In genomic region chr20:31740208-31740607, GRCh38 we compare ENCODE assay signal across 1 cellular context.
TF ChIP-seq lines count a peak whose summit lies in the region.

No MANE protein-coding gene starts in this region.

TF ChIP-seq in HepG2, 621 proteins besides CTCF, POLR2A, EP300 and RAD21:
- peak; percentile 27; the same call in 1 of the 2 replicates for TF ChIP-seq CREM (IDR thresholded peaks at IDR 0.05)
- no peak for TF ChIP-seq CREM (CRISPR knock-in tag; IDR thresholded peaks at IDR 0.05)
- no peak for TF ChIP-seq ZNF616 (CRISPR knock-in tag; IDR thresholded peaks at IDR 0.05; ENCODE audit: low read depth)
- TF ChIP-seq ZNF44 (CRISPR knock-in tag; IDR thresholded peaks at IDR 0.05): 0 out of 2 replicates have a peak, but pooled peaks have one; percentile 73
- no peak for TF ChIP-seq ATF3 (CRISPR knock-in tag; IDR thresholded peaks at IDR 0.05)
- TF ChIP-seq NFE2L2 (IDR thresholded peaks at IDR 0.05; ENCODE audit: low read length): no peak
- no peak for TF ChIP-seq REL (CRISPR knock-in tag; conservative IDR thresholded peaks at IDR 0.05)
- TF ChIP-seq ATF4 (CRISPR knock-in tag; IDR thresholded peaks at IDR 0.05): peak in 1 of 2 experiments; percentile 42; a peak in 1 of 4 replicates
- TF ChIP-seq ZFP1 (CRISPR knock-in tag; IDR thresholded peaks at IDR 0.05): no peak
- TF ChIP-seq NPAS2 (CRISPR knock-in tag; IDR thresholded peaks at IDR 0.05; ENCODE audit: borderline replicate concordance): no peak
- TF ChIP-seq MED1 (CRISPR knock-in tag; IDR thresholded peaks at IDR 0.05): 0 out of 2 replicates have a peak, but pooled peaks have one; percentile 16
- 0 out of 2 replicates have a peak, but pooled peaks have one; percentile 27 for TF ChIP-seq KLF11 (CRISPR knock-in tag; IDR thresholded peaks at IDR 0.05)
- 0 out of 2 replicates have a peak, but pooled peaks have one; percentile 28 for TF ChIP-seq THRA (CRISPR knock-in tag; IDR thresholded peaks at IDR 0.05; ENCODE audit: borderline replicate concordance)
- no peak for TF ChIP-seq YEATS4 (CRISPR knock-in tag; IDR thresholded peaks at IDR 0.05; ENCODE audit: borderline replicate concordance)
- peak; percentile 66 for TF ChIP-seq CREB1 (IDR thresholded peaks at IDR 0.05)
- TF ChIP-seq CREB1 (CRISPR knock-in tag; IDR thresholded peaks at IDR 0.05): peak; percentile 74
- 0 out of 2 replicates have a peak, but pooled peaks have one; percentile 41 for TF ChIP-seq CHCHD3 (CRISPR knock-in tag; IDR thresholded peaks at IDR 0.05)
- TF ChIP-seq ZNF335 (CRISPR knock-in tag; IDR thresholded peaks at IDR 0.05): peak; percentile 27; the same call in 1 of the 2 replicates
- no peak for TF ChIP-seq NR2F6 (IDR thresholded peaks at IDR 0.05)
- TF ChIP-seq NR2F6 (CRISPR knock-in tag; IDR thresholded peaks at IDR 0.05): 0 out of 2 replicates have a peak, but pooled peaks have one; percentile 5
- no peak for TF ChIP-seq NR1H2 (CRISPR knock-in tag; IDR thresholded peaks at IDR 0.05; ENCODE audit: borderline replicate concordance, low read depth)
- peak; percentile 24; the same call in 1 of the 2 replicates for TF ChIP-seq CEBPG (CRISPR knock-in tag; IDR thresholded peaks at IDR 0.05)
- peak; percentile 45 for TF ChIP-seq RBM22 (optimal IDR thresholded peaks at IDR 0.05; ENCODE audit: low read length)
- TF ChIP-seq FOSL2 (CRISPR knock-in tag; IDR thresholded peaks at IDR 0.05): peak; percentile 36; the same call in 1 of the 2 replicates
- TF ChIP-seq ZNF124 (CRISPR knock-in tag; IDR thresholded peaks at IDR 0.05): 0 out of 2 replicates have a peak, but pooled peaks have one; percentile 58
- peak; percentile 89 for TF ChIP-seq ZBTB21 (CRISPR knock-in tag; IDR thresholded peaks at IDR 0.05)
- TF ChIP-seq PATZ1 (CRISPR knock-in tag; IDR thresholded peaks at IDR 0.05): 0 out of 2 replicates have a peak, but pooled peaks have one; percentile 18
- peak; percentile 44; the same call in 1 of the 2 replicates for TF ChIP-seq ELF1 (CRISPR knock-in tag; IDR thresholded peaks at IDR 0.05)
- TF ChIP-seq ZBTB37 (CRISPR knock-in tag; IDR thresholded peaks at IDR 0.05): 0 out of 2 replicates have a peak, but pooled peaks have one; percentile 31
- 0 out of 2 replicates have a peak, but pooled peaks have one; percentile 53 for TF ChIP-seq ZNF136 (CRISPR knock-in tag; IDR thresholded peaks at IDR 0.05; ENCODE audit: low read depth)
- 0 out of 2 replicates have a peak, but pooled peaks have one; percentile 38 for TF ChIP-seq SNAI1 (CRISPR knock-in tag; IDR thresholded peaks at IDR 0.05; ENCODE audit: borderline replicate concordance)
- no peak for TF ChIP-seq ESRRA (CRISPR knock-in tag; IDR thresholded peaks at IDR 0.05; ENCODE audit: low read depth)
- TF ChIP-seq GATAD2A (CRISPR knock-in tag; IDR thresholded peaks at IDR 0.05): 0 out of 2 replicates have a peak, but pooled peaks have one; percentile 12
- TF ChIP-seq ATF1 (CRISPR knock-in tag; IDR thresholded peaks at IDR 0.05): peak; percentile 44
- TF ChIP-seq HOXA3 (CRISPR knock-in tag; IDR thresholded peaks at IDR 0.05): peak; percentile 32; the same call in 1 of the 2 replicates
- TF ChIP-seq TIGD3 (CRISPR knock-in tag; IDR thresholded peaks at IDR 0.05; ENCODE audit: borderline replicate concordance): 0 out of 2 replicates have a peak, but pooled peaks have one; percentile 72
- TF ChIP-seq ZNF20 (CRISPR knock-in tag; IDR thresholded peaks at IDR 0.05): 0 out of 2 replicates have a peak, but pooled peaks have one; percentile 61
- peak; percentile 34 for TF ChIP-seq ZNF781 (CRISPR knock-in tag; IDR thresholded peaks at IDR 0.05; ENCODE audit: borderline replicate concordance, not compliant biosample characterization)
- peak; percentile 13; the same call in 1 of the 2 replicates for TF ChIP-seq ELF3 (CRISPR knock-in tag; IDR thresholded peaks at IDR 0.05)
- 0 out of 2 replicates have a peak, but pooled peaks have one; percentile 57 for TF ChIP-seq ZNF317 (CRISPR knock-in tag; IDR thresholded peaks at IDR 0.05)
- no peak for TF ChIP-seq ZNF275 (CRISPR knock-in tag; IDR thresholded peaks at IDR 0.05; ENCODE audit: borderline replicate concordance)
- no peak for TF ChIP-seq ZSCAN30 (CRISPR knock-in tag; IDR thresholded peaks at IDR 0.05)
- no peak for TF ChIP-seq ZNF446 (CRISPR knock-in tag; IDR thresholded peaks at IDR 0.05)
- 0 out of 2 replicates have a peak, but pooled peaks have one; percentile 20 for TF ChIP-seq KAT7 (CRISPR knock-in tag; IDR thresholded peaks at IDR 0.05; ENCODE audit: borderline replicate concordance)
- TF ChIP-seq ZNF546 (CRISPR knock-in tag; conservative IDR thresholded peaks at IDR 0.05): 0 out of 2 replicates have a peak, but pooled peaks have one; percentile 5
